ENCODE assay signal across 8 cellular contexts in the genomic region with DNA sequence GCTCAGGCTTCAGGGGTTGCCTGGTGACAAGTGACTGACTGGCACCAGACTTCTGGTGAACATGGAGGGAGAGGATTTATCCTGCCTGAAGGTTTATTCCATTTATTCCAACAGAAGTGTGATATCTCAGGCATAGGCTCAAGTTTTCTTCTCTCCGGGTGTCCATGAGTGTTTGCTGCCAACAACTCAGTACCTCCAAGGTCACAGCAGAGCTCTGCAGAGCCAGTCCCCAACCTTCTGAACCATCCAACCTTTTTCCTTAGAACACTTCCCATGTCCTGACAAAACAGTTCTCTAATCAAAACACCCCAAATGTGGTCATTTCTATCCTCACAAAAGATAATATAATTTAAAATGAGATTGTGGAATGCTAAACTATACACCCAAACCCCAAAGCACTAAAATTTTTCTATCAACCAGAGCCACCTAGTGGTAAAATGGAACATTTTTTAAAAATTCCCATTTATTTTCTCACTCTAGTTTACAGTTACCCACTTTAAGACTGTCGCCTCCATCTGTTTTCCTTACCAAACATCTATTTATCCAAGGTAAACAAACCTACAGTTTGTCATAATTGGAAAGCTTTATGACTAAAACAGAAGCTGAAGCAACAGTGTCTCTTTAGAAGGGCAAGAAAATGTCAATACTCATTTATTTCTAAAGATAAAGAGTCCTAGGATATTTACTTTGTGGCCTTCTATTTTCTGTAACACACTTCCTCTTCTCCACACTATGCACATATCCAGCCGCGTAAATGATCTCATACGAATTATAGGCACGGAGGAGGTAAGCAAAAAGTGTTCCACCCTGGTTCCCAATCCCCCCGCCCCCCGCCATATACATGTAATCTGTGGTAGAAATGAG. TPM values are rescaled to one million over a fixed set of nuclear protein-coding genes. Genes with fewer than 3 reads are reported as not detected.
DNase-seq lines count a peak whose midpoint lies in the region; TF ChIP-seq lines count a peak whose summit lies in the region.

No MANE protein-coding gene starts in this region.

- no peak overlapping the region for H3K14ac ChIP-seq in neuronal stem cell (ENCODE audit: low read length)

- no peak overlapping the region for H4K8ac ChIP-seq in neuronal stem cell (ENCODE audit: low read depth, low read length)

- peak; percentile 34 for TF ChIP-seq CTCF in SU-DHL-6 (IDR thresholded peaks at IDR 0.05; ENCODE audit: insufficient read depth, low read length, poor library complexity, severe bottlenecking)
- peak; percentile 69 for TF ChIP-seq CTCF in smooth muscle cell (IDR thresholded peaks at IDR 0.05; ENCODE audit: borderline replicate concordance, insufficient read depth, poor library complexity, severe bottlenecking)

- no peak overlapping the region for H2BK12ac ChIP-seq in neuronal stem cell (ENCODE audit: low read length)

- no peak overlapping the region for H2BK5ac ChIP-seq in neuronal stem cell (ENCODE audit: low read length)

- no peaks in the 10 kb centered on the region for H3K79me1 ChIP-seq in neuronal stem cell (ENCODE audit: low read depth, low read length)

- H2AK5ac ChIP-seq in neuronal stem cell (ENCODE audit: low read depth, low read length) = no peak overlapping the region

- H3K36me3 ChIP-seq in SU-DHL-6 (ENCODE audit: low read length) (peaks cover 16% of the 10 kb centered on the region), smooth muscle cell (ENCODE audit: low read depth) (no peaks in the 10 kb centered on the region), neuronal stem cell (replicated peaks in 1 of 2; ENCODE audit: control insufficient read depth in 2 of 2, insufficient read depth in 2 of 2, low read length in 2 of 2) (no peaks in the 10 kb centered on the region)

- H3K4ac ChIP-seq in neuronal stem cell (ENCODE audit: low read length) = no peak overlapping the region

- H2AFZ ChIP-seq in SU-DHL-6 (ENCODE audit: low read depth, low read length, severe bottlenecking) = no peak overlapping the region
- H2AFZ ChIP-seq in smooth muscle cell (ENCODE audit: low read depth) = no peak overlapping the region
- no peak overlapping the region for H2AFZ ChIP-seq in neuronal stem cell (ENCODE audit: low read length)

- no peak overlapping the region for H3K18ac ChIP-seq in neuronal stem cell (ENCODE audit: low read length)

- WGBS in smooth muscle cell (ENCODE audit: low lambda C conversion rate) = 67% methylated on average over 8 of the region's 8 CpGs
- WGBS in neuronal stem cell (ENCODE audit: extremely low coverage in 2 of 2, insufficient read length in 2 of 2, insufficient replicate concordance in 1 of 2), 2 donors = no CpG with 5 or more reads among the region's 8 CpGs

- H3K79me2 ChIP-seq in SU-DHL-6 (ENCODE audit: insufficient read depth, low read length) (no peaks in the 10 kb centered on the region), smooth muscle cell (ENCODE audit: low read depth) (no peaks in the 10 kb centered on the region)

- no peaks in the 10 kb centered on the region for H3K9me2 ChIP-seq in SU-DHL-6 (replicated peaks; ENCODE audit: insufficient read depth, low read length)

- H3K27me3 ChIP-seq in SU-DHL-6 (ENCODE audit: low read length) (no peaks in the 10 kb centered on the region), smooth muscle cell (ENCODE audit: low read depth) (no peaks in the 10 kb centered on the region), neuronal stem cell (ENCODE audit: control insufficient read depth in 3 of 3, insufficient read depth in 3 of 3, low read depth in 1 of 3, low read length in 3 of 3) (no peaks in the 10 kb centered on the region)

- H3K27ac ChIP-seq in SU-DHL-6 (ENCODE audit: low read depth, low read length) = peak overlapping the region; percentile 28; the same call in 1 of the 2 replicates
- H3K27ac ChIP-seq in smooth muscle cell (ENCODE audit: low read depth) = no peak overlapping the region
- H3K27ac ChIP-seq in neuronal stem cell (replicated peaks; ENCODE audit: low read length) = no peak overlapping the region

- H2BK120ac ChIP-seq in neuronal stem cell (ENCODE audit: low read depth, low read length) = no peak overlapping the region

- H3K4me3 ChIP-seq in SU-DHL-6 (ENCODE audit: insufficient read depth, low read length, poor library complexity, severe bottlenecking) (no peak overlapping the region), smooth muscle cell (no peak overlapping the region), neuronal stem cell (ENCODE audit: low read length in 2 of 2) (no peak overlapping the region)

- DNase-seq in COLO668 (lab: John Stamatoyannopoulos, UW; ENCODE audit: unreplicated experiment) = peak; percentile 15
- DNase-seq in HS-5 (ENCODE audit: low read depth) = peak; percentile 8
- DNase-seq in globus pallidus (ENCODE audit: low spot score) = peak; percentile 20
- DNase-seq in smooth muscle cell (lab: John Stamatoyannopoulos, UW; ENCODE audit: unreplicated experiment) = no peak
- no peak for DNase-seq in neuronal stem cell (ENCODE audit: low spot score)
- DNase-seq in NOMO-1 treated with DMSO at 0.1 percent for 48 hours (lab: John Stamatoyannopoulos, UW; ENCODE audit: unreplicated experiment) = no peak
- no peak for DNase-seq in NCI-H226

- H3K9ac ChIP-seq in SU-DHL-6 (ENCODE audit: low read length) (no peak overlapping the region), smooth muscle cell (ENCODE audit: low read depth) (no peak overlapping the region), neuronal stem cell (ENCODE audit: low read depth, low read length, poor library complexity) (no peak overlapping the region)

- H3K4me1 ChIP-seq in smooth muscle cell (ENCODE audit: low read depth) (no peaks in the 10 kb centered on the region), neuronal stem cell (ENCODE audit: control insufficient read depth in 2 of 2, insufficient read depth in 1 of 2, low read depth in 1 of 2, low read length in 2 of 2) (no peaks in the 10 kb centered on the region)

- H4K20me1 ChIP-seq in SU-DHL-6 (ENCODE audit: low read depth, low read length) = no peaks in the 10 kb centered on the region
- no peaks in the 10 kb centered on the region for H4K20me1 ChIP-seq in smooth muscle cell (ENCODE audit: low read depth)

- H3K4me2 ChIP-seq in SU-DHL-6 (ENCODE audit: low read depth, low read length, poor library complexity, severe bottlenecking) = no peak overlapping the region
- no peak overlapping the region for H3K4me2 ChIP-seq in smooth muscle cell
- no peak overlapping the region for H3K4me2 ChIP-seq in neuronal stem cell (ENCODE audit: insufficient read depth, low read length, poor library complexity, severe bottlenecking)

- H4K91ac ChIP-seq in neuronal stem cell (ENCODE audit: low read depth, low read length, poor library complexity) = no peak overlapping the region

- H3K23ac ChIP-seq in neuronal stem cell (ENCODE audit: low read depth, low read length, poor library complexity) = no peak overlapping the region

- H3K9me3 ChIP-seq in SU-DHL-6 (ENCODE audit: insufficient read depth, low read length) (no peaks in the 10 kb centered on the region), smooth muscle cell (replicated peaks; ENCODE audit: low read depth) (no peaks in the 10 kb centered on the region), neuronal stem cell (replicated peaks in 1 of 2; ENCODE audit: control insufficient read depth in 2 of 2, insufficient read depth in 1 of 2, low read depth in 1 of 2, low read length in 2 of 2) (no peaks in the 10 kb centered on the region)

- no peak overlapping the region for H2BK15ac ChIP-seq in neuronal stem cell (ENCODE audit: low read length)

- H3F3A ChIP-seq in SU-DHL-6 (ENCODE audit: insufficient read depth) = peaks cover 33% of the 10 kb centered on the region
- H3F3A ChIP-seq in smooth muscle cell (ENCODE audit: low read depth) = no peaks in the 10 kb centered on the region

RNA-seq across cellular contexts. Expression of a gene that starts 39.5 kb away (rescaled TPM):
- 3.8 and 6.0 TPM in 2 replicates for total RNA-seq in smooth muscle cell
- polyA plus RNA-seq in smooth muscle cell = 1.8 and 6.6 TPM in 2 replicates
- polyA plus RNA-seq in neuronal stem cell (2013, experiment 1 of 2) = 0.14 TPM
- polyA plus RNA-seq in neuronal stem cell (2013, experiment 2 of 2) = 0.18 TPM

Comparison
In these comparisons a context has a peak if more than half of its experiments do, and no peak if none do; other contexts are left out.
1. DNase-seq: peak in COLO668 (single experiment), HS-5 (single experiment) and globus pallidus (single experiment); none in smooth muscle cell (single experiment), neuronal stem cell (single experiment), NOMO-1 treated with DMSO at 0.1 percent for 48 hours (single experiment) and NCI-H226 (single experiment).